ENCODE assay signal across 1 cellular context in genomic region chr13:68727788-68728187, GRCh38.
TF ChIP-seq lines count a peak whose summit lies in the region.

No MANE protein-coding gene starts in this region.

TF ChIP-seq in H1, 55 proteins besides CTCF, POLR2A, EP300 and RAD21 (continued from another document):
- TF ChIP-seq, protein P1, sequence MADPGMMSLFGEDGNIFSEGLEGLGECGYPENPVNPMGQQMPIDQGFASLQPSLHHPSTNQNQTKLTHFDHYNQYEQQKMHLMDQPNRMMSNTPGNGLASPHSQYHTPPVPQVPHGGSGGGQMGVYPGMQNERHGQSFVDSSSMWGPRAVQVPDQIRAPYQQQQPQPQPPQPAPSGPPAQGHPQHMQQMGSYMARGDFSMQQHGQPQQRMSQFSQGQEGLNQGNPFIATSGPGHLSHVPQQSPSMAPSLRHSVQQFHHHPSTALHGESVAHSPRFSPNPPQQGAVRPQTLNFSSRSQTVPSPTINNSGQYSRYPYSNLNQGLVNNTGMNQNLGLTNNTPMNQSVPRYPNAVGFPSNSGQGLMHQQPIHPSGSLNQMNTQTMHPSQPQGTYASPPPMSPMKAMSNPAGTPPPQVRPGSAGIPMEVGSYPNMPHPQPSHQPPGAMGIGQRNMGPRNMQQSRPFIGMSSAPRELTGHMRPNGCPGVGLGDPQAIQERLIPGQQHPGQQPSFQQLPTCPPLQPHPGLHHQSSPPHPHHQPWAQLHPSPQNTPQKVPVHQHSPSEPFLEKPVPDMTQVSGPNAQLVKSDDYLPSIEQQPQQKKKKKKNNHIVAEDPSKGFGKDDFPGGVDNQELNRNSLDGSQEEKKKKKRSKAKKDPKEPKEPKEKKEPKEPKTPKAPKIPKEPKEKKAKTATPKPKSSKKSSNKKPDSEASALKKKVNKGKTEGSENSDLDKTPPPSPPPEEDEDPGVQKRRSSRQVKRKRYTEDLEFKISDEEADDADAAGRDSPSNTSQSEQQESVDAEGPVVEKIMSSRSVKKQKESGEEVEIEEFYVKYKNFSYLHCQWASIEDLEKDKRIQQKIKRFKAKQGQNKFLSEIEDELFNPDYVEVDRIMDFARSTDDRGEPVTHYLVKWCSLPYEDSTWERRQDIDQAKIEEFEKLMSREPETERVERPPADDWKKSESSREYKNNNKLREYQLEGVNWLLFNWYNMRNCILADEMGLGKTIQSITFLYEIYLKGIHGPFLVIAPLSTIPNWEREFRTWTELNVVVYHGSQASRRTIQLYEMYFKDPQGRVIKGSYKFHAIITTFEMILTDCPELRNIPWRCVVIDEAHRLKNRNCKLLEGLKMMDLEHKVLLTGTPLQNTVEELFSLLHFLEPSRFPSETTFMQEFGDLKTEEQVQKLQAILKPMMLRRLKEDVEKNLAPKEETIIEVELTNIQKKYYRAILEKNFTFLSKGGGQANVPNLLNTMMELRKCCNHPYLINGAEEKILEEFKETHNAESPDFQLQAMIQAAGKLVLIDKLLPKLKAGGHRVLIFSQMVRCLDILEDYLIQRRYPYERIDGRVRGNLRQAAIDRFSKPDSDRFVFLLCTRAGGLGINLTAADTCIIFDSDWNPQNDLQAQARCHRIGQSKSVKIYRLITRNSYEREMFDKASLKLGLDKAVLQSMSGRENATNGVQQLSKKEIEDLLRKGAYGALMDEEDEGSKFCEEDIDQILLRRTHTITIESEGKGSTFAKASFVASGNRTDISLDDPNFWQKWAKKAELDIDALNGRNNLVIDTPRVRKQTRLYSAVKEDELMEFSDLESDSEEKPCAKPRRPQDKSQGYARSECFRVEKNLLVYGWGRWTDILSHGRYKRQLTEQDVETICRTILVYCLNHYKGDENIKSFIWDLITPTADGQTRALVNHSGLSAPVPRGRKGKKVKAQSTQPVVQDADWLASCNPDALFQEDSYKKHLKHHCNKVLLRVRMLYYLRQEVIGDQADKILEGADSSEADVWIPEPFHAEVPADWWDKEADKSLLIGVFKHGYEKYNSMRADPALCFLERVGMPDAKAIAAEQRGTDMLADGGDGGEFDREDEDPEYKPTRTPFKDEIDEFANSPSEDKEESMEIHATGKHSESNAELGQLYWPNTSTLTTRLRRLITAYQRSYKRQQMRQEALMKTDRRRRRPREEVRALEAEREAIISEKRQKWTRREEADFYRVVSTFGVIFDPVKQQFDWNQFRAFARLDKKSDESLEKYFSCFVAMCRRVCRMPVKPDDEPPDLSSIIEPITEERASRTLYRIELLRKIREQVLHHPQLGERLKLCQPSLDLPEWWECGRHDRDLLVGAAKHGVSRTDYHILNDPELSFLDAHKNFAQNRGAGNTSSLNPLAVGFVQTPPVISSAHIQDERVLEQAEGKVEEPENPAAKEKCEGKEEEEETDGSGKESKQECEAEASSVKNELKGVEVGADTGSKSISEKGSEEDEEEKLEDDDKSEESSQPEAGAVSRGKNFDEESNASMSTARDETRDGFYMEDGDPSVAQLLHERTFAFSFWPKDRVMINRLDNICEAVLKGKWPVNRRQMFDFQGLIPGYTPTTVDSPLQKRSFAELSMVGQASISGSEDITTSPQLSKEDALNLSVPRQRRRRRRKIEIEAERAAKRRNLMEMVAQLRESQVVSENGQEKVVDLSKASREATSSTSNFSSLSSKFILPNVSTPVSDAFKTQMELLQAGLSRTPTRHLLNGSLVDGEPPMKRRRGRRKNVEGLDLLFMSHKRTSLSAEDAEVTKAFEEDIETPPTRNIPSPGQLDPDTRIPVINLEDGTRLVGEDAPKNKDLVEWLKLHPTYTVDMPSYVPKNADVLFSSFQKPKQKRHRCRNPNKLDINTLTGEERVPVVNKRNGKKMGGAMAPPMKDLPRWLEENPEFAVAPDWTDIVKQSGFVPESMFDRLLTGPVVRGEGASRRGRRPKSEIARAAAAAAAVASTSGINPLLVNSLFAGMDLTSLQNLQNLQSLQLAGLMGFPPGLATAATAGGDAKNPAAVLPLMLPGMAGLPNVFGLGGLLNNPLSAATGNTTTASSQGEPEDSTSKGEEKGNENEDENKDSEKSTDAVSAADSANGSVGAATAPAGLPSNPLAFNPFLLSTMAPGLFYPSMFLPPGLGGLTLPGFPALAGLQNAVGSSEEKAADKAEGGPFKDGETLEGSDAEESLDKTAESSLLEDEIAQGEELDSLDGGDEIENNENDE (IDR thresholded peaks at IDR 0.05; ENCODE audit: insufficient replicate concordance, low read length) = no peak
- TF ChIP-seq TAF7 (optimal IDR thresholded peaks at IDR 0.05; ENCODE audit: borderline replicate concordance, low read depth, low read length) (no peak), BACH1 (IDR thresholded peaks at IDR 0.05; ENCODE audit: low read length) (no peak), ASH2L (IDR thresholded peaks at IDR 0.05; ENCODE audit: low read length) (no peak), CREB1 (IDR thresholded peaks at IDR 0.05) (no peak), RFX5 (IDR thresholded peaks at IDR 0.05; ENCODE audit: borderline replicate concordance, low read depth, low read length) (no peak), SIRT6 (IDR thresholded peaks at IDR 0.05; ENCODE audit: low read length) (no peak), KDM4A (IDR thresholded peaks at IDR 0.05; ENCODE audit: low read depth, low read length, severe bottlenecking) (no peak), SAP30 (IDR thresholded peaks at IDR 0.05; ENCODE audit: insufficient read depth, insufficient replicate concordance, low read length) (no peak), FOSL1 (IDR thresholded peaks at IDR 0.05; ENCODE audit: insufficient read depth, low read depth, low read length) (no peak), HDAC2 (IDR thresholded peaks at IDR 0.05; ENCODE audit: borderline replicate concordance in 1 of 2, low read depth in 2 of 2, low read length in 2 of 2) (no peak), CHD1 (IDR thresholded peaks at IDR 0.05; ENCODE audit: low read depth, low read length) (no peak), BCL11A (IDR thresholded peaks at IDR 0.05; ENCODE audit: low read depth in 2 of 2, low read length in 2 of 2) (no peak), NANOG (IDR thresholded peaks at IDR 0.05; ENCODE audit: insufficient read depth, low read depth, low read length, poor library complexity, severe bottlenecking) (no peak), HDAC6 (IDR thresholded peaks at IDR 0.05; ENCODE audit: low read depth, low read length) (no peak)
